ENCODE assay signal across 1 cellular context in the genomic region with DNA sequence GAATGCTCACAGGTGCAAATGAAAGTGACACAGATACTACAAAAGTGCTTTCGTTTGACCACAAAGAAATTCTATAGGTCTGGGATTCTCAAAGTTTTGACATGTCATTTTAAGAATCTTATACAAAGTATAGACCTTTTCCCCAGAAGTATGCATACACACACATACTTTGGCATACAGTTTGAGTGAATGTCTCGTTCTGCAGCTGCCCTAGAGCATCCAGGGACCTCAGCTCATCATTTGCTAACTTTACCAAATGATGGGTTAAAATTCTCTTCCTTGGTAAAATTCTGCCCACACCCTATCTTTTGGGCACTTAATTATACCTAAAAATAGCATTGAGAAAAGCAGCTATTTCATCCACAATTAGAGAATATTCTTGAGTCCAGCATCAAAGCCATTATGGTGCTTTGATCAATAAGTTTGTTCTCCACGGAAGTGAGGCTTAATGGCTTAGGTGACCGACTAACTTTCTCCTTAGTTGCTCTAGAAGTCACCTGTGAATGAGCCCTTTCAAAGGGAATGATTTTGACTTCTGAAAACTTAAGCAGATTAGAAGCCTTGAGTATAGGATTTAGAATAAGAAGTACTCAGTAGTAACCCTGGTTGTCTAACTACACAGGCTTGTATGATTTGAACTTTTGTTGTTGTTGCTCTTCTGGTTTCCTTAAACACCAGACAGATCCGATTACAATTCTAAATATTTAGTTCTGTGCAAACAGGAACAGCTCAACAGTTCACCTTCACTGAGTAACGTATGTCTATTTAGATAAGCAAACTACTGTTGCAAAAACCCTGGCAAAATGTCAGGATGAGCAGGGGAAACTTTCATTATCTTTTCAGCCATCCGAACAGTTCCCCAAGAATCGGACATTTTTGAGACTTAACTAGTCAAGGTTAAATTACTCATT.
TF ChIP-seq lines count a peak whose summit lies in the region.

No MANE protein-coding gene starts in this region.

TF ChIP-seq in HEK293, 187 proteins besides CTCF, POLR2A, EP300 and RAD21 (continued from another document):
- TF ChIP-seq, protein P1, sequence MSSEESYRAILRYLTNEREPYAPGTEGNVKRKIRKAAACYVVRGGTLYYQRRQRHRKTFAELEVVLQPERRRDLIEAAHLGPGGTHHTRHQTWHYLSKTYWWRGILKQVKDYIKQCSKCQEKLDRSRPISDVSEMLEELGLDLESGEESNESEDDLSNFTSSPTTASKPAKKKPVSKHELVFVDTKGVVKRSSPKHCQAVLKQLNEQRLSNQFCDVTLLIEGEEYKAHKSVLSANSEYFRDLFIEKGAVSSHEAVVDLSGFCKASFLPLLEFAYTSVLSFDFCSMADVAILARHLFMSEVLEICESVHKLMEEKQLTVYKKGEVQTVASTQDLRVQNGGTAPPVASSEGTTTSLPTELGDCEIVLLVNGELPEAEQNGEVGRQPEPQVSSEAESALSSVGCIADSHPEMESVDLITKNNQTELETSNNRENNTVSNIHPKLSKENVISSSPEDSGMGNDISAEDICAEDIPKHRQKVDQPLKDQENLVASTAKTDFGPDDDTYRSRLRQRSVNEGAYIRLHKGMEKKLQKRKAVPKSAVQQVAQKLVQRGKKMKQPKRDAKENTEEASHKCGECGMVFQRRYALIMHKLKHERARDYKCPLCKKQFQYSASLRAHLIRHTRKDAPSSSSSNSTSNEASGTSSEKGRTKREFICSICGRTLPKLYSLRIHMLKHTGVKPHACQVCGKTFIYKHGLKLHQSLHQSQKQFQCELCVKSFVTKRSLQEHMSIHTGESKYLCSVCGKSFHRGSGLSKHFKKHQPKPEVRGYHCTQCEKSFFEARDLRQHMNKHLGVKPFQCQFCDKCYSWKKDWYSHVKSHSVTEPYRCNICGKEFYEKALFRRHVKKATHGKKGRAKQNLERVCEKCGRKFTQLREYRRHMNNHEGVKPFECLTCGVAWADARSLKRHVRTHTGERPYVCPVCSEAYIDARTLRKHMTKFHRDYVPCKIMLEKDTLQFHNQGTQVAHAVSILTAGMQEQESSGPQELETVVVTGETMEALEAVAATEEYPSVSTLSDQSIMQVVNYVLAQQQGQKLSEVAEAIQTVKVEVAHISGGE (tag by site-specific recombination; conservative IDR thresholded peaks at IDR 0.05; ENCODE audit: low read depth) = no peak
- TF ChIP-seq ZNF48 (tag by site-specific recombination; IDR thresholded peaks at IDR 0.05) (no peak), ZNF184 (tag by site-specific recombination; IDR thresholded peaks at IDR 0.05) (0 out of 2 replicates have a peak, but pooled peaks have one; percentile 21), ZNF211 (tag by site-specific recombination; IDR thresholded peaks at IDR 0.05; ENCODE audit: low read depth) (no peak), GLI4 (tag by site-specific recombination; IDR thresholded peaks at IDR 0.05) (no peak), ZNF10 (tag by site-specific recombination; IDR thresholded peaks at IDR 0.05) (peak; percentile 71; the same call in 1 of the 2 replicates), GLIS2 (tag by site-specific recombination; IDR thresholded peaks at IDR 0.05) (no peak), ZNF202 (tag by site-specific recombination; IDR thresholded peaks at IDR 0.05; ENCODE audit: borderline replicate concordance) (no peak), ZNF561 (tag by site-specific recombination; IDR thresholded peaks at IDR 0.05; ENCODE audit: borderline replicate concordance) (no peak), GLI2 (tag by site-specific recombination; IDR thresholded peaks at IDR 0.05; ENCODE audit: borderline replicate concordance, low read depth) (no peak), ZNF37A (tag by site-specific recombination; IDR thresholded peaks at IDR 0.05) (no peak), ZNF335 (tag by site-specific recombination; conservative IDR thresholded peaks at IDR 0.05) (peak; percentile 16; the same call in 1 of the 2 replicates), ZFP3 (tag by site-specific recombination; IDR thresholded peaks at IDR 0.05; ENCODE audit: low read depth) (no peak), HOXA7 (CRISPR knock-in tag; IDR thresholded peaks at IDR 0.05; ENCODE audit: borderline replicate concordance) (no peak), ZNF324 (tag by site-specific recombination; IDR thresholded peaks at IDR 0.05) (no peak), SCRT1 (tag by site-specific recombination; IDR thresholded peaks at IDR 0.05; ENCODE audit: borderline replicate concordance) (peak; percentile 72), ZBTB17 (tag by site-specific recombination; IDR thresholded peaks at IDR 0.05) (peak; percentile 59; the same call in 1 of the 2 replicates), ZNF248 (tag by site-specific recombination; IDR thresholded peaks at IDR 0.05) (no peak), ZNF366 (tag by site-specific recombination; conservative IDR thresholded peaks at IDR 0.05) (peak; percentile 41; the same call in 1 of the 2 replicates), ZNF660 (tag by site-specific recombination; IDR thresholded peaks at IDR 0.05) (no peak), ZBTB7A (tag by site-specific recombination; IDR thresholded peaks at IDR 0.05; ENCODE audit: low read depth) (no peak), ZNF670 (tag by site-specific recombination; IDR thresholded peaks at IDR 0.05; ENCODE audit: low read depth) (no peak), ZSCAN16 (tag by site-specific recombination; IDR thresholded peaks at IDR 0.05) (no peak), ZEB2 (tag by site-specific recombination; IDR thresholded peaks at IDR 0.05) (no peak), ZNF555 (tag by site-specific recombination; conservative IDR thresholded peaks at IDR 0.05) (no peak), ZFP41 (tag by site-specific recombination; IDR thresholded peaks at IDR 0.05; ENCODE audit: borderline replicate concordance) (no peak)
- TF ChIP-seq, protein P2, sequence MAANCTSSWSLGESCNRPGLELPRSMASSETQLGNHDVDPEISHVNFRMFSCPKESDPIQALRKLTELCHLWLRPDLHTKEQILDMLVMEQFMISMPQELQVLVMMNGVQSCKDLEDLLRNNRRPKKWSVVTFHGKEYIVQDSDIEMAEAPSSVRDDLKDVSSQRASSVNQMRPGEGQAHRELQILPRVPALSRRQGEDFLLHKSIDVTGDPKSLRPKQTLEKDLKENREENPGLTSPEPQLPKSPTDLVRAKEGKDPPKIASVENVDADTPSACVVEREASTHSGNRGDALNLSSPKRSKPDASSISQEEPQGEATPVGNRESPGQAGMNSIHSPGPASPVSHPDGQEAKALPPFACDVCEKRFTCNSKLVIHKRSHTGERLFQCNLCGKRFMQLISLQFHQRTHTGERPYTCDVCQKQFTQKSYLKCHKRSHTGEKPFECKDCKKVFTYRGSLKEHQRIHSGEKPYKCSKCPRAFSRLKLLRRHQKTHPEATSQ (tag by site-specific recombination; IDR thresholded peaks at IDR 0.05) = no peak
- TF ChIP-seq, protein P3, sequence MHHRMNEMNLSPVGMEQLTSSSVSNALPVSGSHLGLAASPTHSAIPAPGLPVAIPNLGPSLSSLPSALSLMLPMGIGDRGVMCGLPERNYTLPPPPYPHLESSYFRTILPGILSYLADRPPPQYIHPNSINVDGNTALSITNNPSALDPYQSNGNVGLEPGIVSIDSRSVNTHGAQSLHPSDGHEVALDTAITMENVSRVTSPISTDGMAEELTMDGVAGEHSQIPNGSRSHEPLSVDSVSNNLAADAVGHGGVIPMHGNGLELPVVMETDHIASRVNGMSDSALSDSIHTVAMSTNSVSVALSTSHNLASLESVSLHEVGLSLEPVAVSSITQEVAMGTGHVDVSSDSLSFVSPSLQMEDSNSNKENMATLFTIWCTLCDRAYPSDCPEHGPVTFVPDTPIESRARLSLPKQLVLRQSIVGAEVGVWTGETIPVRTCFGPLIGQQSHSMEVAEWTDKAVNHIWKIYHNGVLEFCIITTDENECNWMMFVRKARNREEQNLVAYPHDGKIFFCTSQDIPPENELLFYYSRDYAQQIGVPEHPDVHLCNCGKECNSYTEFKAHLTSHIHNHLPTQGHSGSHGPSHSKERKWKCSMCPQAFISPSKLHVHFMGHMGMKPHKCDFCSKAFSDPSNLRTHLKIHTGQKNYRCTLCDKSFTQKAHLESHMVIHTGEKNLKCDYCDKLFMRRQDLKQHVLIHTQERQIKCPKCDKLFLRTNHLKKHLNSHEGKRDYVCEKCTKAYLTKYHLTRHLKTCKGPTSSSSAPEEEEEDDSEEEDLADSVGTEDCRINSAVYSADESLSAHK (tag by site-specific recombination; IDR thresholded peaks at IDR 0.05) = no peak
- TF ChIP-seq, protein P4, sequence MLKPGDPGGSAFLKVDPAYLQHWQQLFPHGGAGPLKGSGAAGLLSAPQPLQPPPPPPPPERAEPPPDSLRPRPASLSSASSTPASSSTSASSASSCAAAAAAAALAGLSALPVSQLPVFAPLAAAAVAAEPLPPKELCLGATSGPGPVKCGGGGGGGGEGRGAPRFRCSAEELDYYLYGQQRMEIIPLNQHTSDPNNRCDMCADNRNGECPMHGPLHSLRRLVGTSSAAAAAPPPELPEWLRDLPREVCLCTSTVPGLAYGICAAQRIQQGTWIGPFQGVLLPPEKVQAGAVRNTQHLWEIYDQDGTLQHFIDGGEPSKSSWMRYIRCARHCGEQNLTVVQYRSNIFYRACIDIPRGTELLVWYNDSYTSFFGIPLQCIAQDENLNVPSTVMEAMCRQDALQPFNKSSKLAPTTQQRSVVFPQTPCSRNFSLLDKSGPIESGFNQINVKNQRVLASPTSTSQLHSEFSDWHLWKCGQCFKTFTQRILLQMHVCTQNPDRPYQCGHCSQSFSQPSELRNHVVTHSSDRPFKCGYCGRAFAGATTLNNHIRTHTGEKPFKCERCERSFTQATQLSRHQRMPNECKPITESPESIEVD (tag by site-specific recombination; IDR thresholded peaks at IDR 0.05) = peak; percentile 49; the same call in 1 of the 2 replicates
- TF ChIP-seq, protein P5, sequence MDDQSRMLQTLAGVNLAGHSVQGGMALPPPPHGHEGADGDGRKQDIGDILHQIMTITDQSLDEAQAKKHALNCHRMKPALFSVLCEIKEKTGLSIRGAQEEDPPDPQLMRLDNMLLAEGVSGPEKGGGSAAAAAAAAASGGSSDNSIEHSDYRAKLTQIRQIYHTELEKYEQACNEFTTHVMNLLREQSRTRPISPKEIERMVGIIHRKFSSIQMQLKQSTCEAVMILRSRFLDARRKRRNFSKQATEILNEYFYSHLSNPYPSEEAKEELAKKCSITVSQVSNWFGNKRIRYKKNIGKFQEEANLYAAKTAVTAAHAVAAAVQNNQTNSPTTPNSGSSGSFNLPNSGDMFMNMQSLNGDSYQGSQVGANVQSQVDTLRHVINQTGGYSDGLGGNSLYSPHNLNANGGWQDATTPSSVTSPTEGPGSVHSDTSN (CRISPR knock-in tag; IDR thresholded peaks at IDR 0.05) = no peak
